Comparison of ENCODE assay signal across 9 cellular contexts in genomic region chr18:12288406-12288762, GRCh38. TPM values are rescaled to one million over a fixed set of nuclear protein-coding genes. Genes with fewer than 3 reads are reported as not detected.
A peak's percentile ranks its signal among the peaks of the same experiment; 100 is the strongest.
DNase-seq lines count a peak whose midpoint lies in the region; ATAC-seq and TF ChIP-seq lines count a peak whose summit lies in the region.
"Had no signal": no experiment of that assay in that cellular context is flagged by ENCODE, and none has a peak within 500 bp of the region (broad histone marks: within the 10 kb centered on the region; RNA-seq: fewer than 3 reads in every experiment).

No MANE protein-coding gene starts in this region.

- peak overlapping the region; percentile 39 for H3K4me3 ChIP-seq in H7 (ENCODE audit: insufficient read depth, low read depth, low read length)
- peak overlapping the region; percentile 51 to 53 for H3K4me3 ChIP-seq in cardiac fibroblast (replicated peaks in 1 of 2; ENCODE audit: low read depth in 2 of 2, low read length in 2 of 2)
- peak overlapping the region; percentile 77 for H3K4me3 ChIP-seq in iPS-15b (ENCODE audit: low read depth, low read length)
- peak overlapping the region; percentile 43 to 74 (median 56) for H3K4me3 ChIP-seq in gastrocnemius medialis

- TF ChIP-seq CTCF in cardiac fibroblast (IDR thresholded peaks at IDR 0.05; ENCODE audit: low read depth, low read length) (no peak), gastrocnemius medialis (IDR thresholded peaks at IDR 0.05 in 4 of 5, conservative IDR thresholded peaks at IDR 0.05 in 1 of 5) (no peak)

- H3K4me1 ChIP-seq in iPS-15b (ENCODE audit: control insufficient read depth, insufficient read depth, low read length) (peaks cover 4% of the 10 kb centered on the region), gastrocnemius medialis (peaks cover 9 to 10% of the 10 kb centered on the region in 2 donors)

- no peak overlapping the region for H3K9ac ChIP-seq in iPS-15b (ENCODE audit: low read depth, low read length)

- H3K27me3 ChIP-seq in H7 (ENCODE audit: control insufficient read depth, insufficient read depth, low read length) (peaks cover 13% of the 10 kb centered on the region), iPS-15b (ENCODE audit: control insufficient read depth, insufficient read depth, low read length) (peaks cover 34% of the 10 kb centered on the region), gastrocnemius medialis (peaks cover 5 to 6% (median 5%) of the 10 kb centered on the region in 3 donors)

- no peaks in the 10 kb centered on the region for H3K36me3 ChIP-seq in H7 (replicated peaks; ENCODE audit: control insufficient read depth, insufficient read depth, low read length)
- H3K36me3 ChIP-seq in iPS-15b (ENCODE audit: control insufficient read depth, insufficient read depth, low read length), result no peaks in the 10 kb centered on the region
- no peaks in the 10 kb centered on the region for H3K36me3 ChIP-seq in gastrocnemius medialis

- no peak for TF ChIP-seq POLR2A in gastrocnemius medialis (IDR thresholded peaks at IDR 0.05)

- peak overlapping the region in 1 of 4 donors; percentile 27 for H3K27ac ChIP-seq in gastrocnemius medialis

- H3K9me3 ChIP-seq in iPS-15b (ENCODE audit: control insufficient read depth, insufficient read depth, low read length) (no peaks in the 10 kb centered on the region), gastrocnemius medialis (no peaks in the 10 kb centered on the region)

- peak; percentile 69 for DNase-seq in H7
- DNase-seq in cardiac fibroblast (ENCODE audit: low read depth in 2 of 2), result no peak
- no peak for DNase-seq in gastrocnemius medialis
- no peak for DNase-seq in NCI-H226
- no peak for DNase-seq in NK-92 (lab: John Stamatoyannopoulos, UW; ENCODE audit: unreplicated experiment)
- no peak for DNase-seq in NCI-H748 treated with DMSO at 0.1 percent for 48 hours (lab: John Stamatoyannopoulos, UW)
- DNase-seq: activated T-cell treated with anti-CD3 and anti-CD28 coated beads for 4 hours had no signal

- ATAC-seq in gastrocnemius medialis (peak; percentile 9 to 19), GM21825 (IDR thresholded peaks at IDR 0.05; ENCODE audit: unreplicated experiment) (no peak)

- intact Hi-C loops in gastrocnemius medialis (cut with DNase I; ENCODE audit: low total_unique reads), result no loop called here

- in situ Hi-C loops in gastrocnemius medialis (cut with MboI; ENCODE audit: low sequenced_read_pairs in 4 of 4), result no loop called here

RNA-seq across cellular contexts. Expression of gene TUBB6, which starts 19.7 kb away (rescaled TPM):
- total RNA-seq in H7 (2014; rRNA removed; shearing (Covaris generic)), result 520 and 657 TPM in 2 replicates
- total RNA-seq in gastrocnemius medialis, result 10 to 100 TPM in 3 of 4 donors, 1 to 10 TPM in 1; 6.3 to 29.7 (median 13.5) TPM

RNA-seq across cellular contexts. Expression of gene CIDEA, which starts 34.2 kb away (rescaled TPM):
- 0.15 TPM in 1 of 2 replicates, not detected in the other for total RNA-seq in H7 (2014; rRNA removed; shearing (Covaris generic))
- 1 to 10 TPM in 1 of 4 donors, under 1 TPM in 1, not detected in 2; 0.33 to 7.4 TPM for total RNA-seq in gastrocnemius medialis

Comparison
In these comparisons a context has a peak if more than half of its experiments do, and no peak if none do; other contexts are left out.
1. RNA of gene TUBB6, which starts 19.7 kb away (total RNA-seq): 520 to 657 TPM in H7; 6.3 to 29.7 TPM in gastrocnemius medialis; every median in the first group is over 10 times any median in the second.
2. Peak in every context shown above with its lines, with median percentiles within 50 percentile points of each other: H3K4me3 ChIP-seq.